9 cellular contexts compared by ENCODE assay signal in genomic region chr2:101983928-101984327, GRCh38. TPM values are rescaled to one million over a fixed set of nuclear protein-coding genes. Genes with fewer than 3 reads are reported as not detected.
DNase-seq lines count a peak whose midpoint lies in the region; ATAC-seq and TF ChIP-seq lines count a peak whose summit lies in the region.
"Had no signal": no experiment of that assay in that cellular context is flagged by ENCODE, and none has a peak within 500 bp of the region (broad histone marks: within the 10 kb centered on the region; RNA-seq: fewer than 3 reads in every experiment).

No MANE protein-coding gene starts in this region.

- ATAC-seq in lower lobe of right lung = no peak
- ATAC-seq in activated T-cell treated with anti-CD3 and anti-CD28 coated beads, Interleukin-2, amount 50 U/mL, for 72 hours (replicated peaks in 1 of 2) = no peak

- DNase-seq in AG09319 (ENCODE audit: extremely low read depth, low read depth) (no peak), HT-29 (ENCODE audit: low spot score) (peak; percentile 30), cardiac fibroblast (ENCODE audit: low read depth in 2 of 2) (peak; percentile 32 to 41), lower lobe of right lung (no peak), NCI-H1930 (lab: John Stamatoyannopoulos, UW) (no peak)
- no peak for DNase-seq in activated CD4-positive, CD25-positive, alpha-beta regulatory T cell (lab: John Stamatoyannopoulos, UW)
- no peak for DNase-seq in activated T-cell treated with anti-CD3 and anti-CD28 coated beads, Interleukin-2, amount 50 U/mL, for 72 hours
- no peak for DNase-seq in stimulated activated CD4-positive, alpha-beta T cell treated with anti-CD3 and anti-CD28 coated beads, Interleukin-2, amount 100 ng/mL, for 48 hours
- DNase-seq: effector CD8-positive, alpha-beta T cell had no signal

- H3K4me1 Mint-ChIP-seq in activated T-cell treated with anti-CD3 and anti-CD28 coated beads, Interleukin-2, amount 50 U/mL, for 72 hours (ENCODE audit: low read depth) = peaks cover 37% of the 10 kb centered on the region

- H3K27ac Mint-ChIP-seq in activated T-cell treated with anti-CD3 and anti-CD28 coated beads, Interleukin-2, amount 50 U/mL, for 72 hours = no peak overlapping the region

- H3K9me3 ChIP-seq in lower lobe of right lung = no peaks in the 10 kb centered on the region

- TF ChIP-seq CTCF in AG09319 (IDR thresholded peaks at IDR 0.05; ENCODE audit: low read depth, low read length) (peak; percentile 59), cardiac fibroblast (IDR thresholded peaks at IDR 0.05; ENCODE audit: low read depth, low read length) (peak; percentile 60), lower lobe of right lung (IDR thresholded peaks at IDR 0.05) (peak; percentile 21)

- no peaks in the 10 kb centered on the region for H3K36me3 ChIP-seq in lower lobe of right lung

- intact Hi-C loops in lower lobe of right lung (cut with DNase I) = no loop called here

- H3K4me3 Mint-ChIP-seq in activated T-cell treated with anti-CD3 and anti-CD28 coated beads, Interleukin-2, amount 50 U/mL, for 72 hours = no peak overlapping the region

- H3K27me3 Mint-ChIP-seq in activated T-cell treated with anti-CD3 and anti-CD28 coated beads, Interleukin-2, amount 50 U/mL, for 72 hours (ENCODE audit: low read depth) = no peaks in the 10 kb centered on the region

- no peak overlapping the region for H3K4me3 ChIP-seq in cardiac fibroblast (replicated peaks in 1 of 2; ENCODE audit: low read depth in 2 of 2, low read length in 2 of 2)
- no peak overlapping the region for H3K4me3 ChIP-seq in lower lobe of right lung

- H3K27ac ChIP-seq in lower lobe of right lung = no peak overlapping the region

- H3K9me3 Mint-ChIP-seq in activated T-cell treated with anti-CD3 and anti-CD28 coated beads, Interleukin-2, amount 50 U/mL, for 72 hours = no peaks in the 10 kb centered on the region

- H3K36me3 Mint-ChIP-seq in activated T-cell treated with anti-CD3 and anti-CD28 coated beads, Interleukin-2, amount 50 U/mL, for 72 hours (ENCODE audit: insufficient read depth in 2 of 2) = no peaks in the 10 kb centered on the region

- H3K27me3 ChIP-seq in lower lobe of right lung (ENCODE audit: low read depth) = peaks cover 4% of the 10 kb centered on the region

- H3K4me1 ChIP-seq in lower lobe of right lung = no peaks in the 10 kb centered on the region

RNA-seq across cellular contexts. Expression of gene IL1R2, which starts 7.8 kb away (rescaled TPM):
- 3.9 and 6.6 TPM in 2 replicates for total RNA-seq in HT-29 (2014; rRNA removed; shearing (Covaris generic))
- 23.3 TPM for total RNA-seq in lower lobe of right lung
- 10 to 100 TPM in 1 of 2 donors, 1 to 10 TPM in 1; 8.2 to 11.0 TPM for total RNA-seq in activated T-cell treated with anti-CD3 and anti-CD28 coated beads, Interleukin-2, amount 50 U/mL, for 72 hours

Comparison
In these comparisons a context has a peak if more than half of its experiments do, and no peak if none do; other contexts are left out.
1. DNase-seq: peak in HT-29 (single experiment) and cardiac fibroblast (2 of 2); none in AG09319 (single experiment), lower lobe of right lung (single experiment), NCI-H1930 (0 of 2), activated CD4-positive, CD25-positive, alpha-beta regulatory T cell (0 of 4), activated T-cell treated with anti-CD3 and anti-CD28 coated beads, Interleukin-2, amount 50 U/mL, for 72 hours (0 of 2) and stimulated activated CD4-positive, alpha-beta T cell treated with anti-CD3 and anti-CD28 coated beads, Interleukin-2, amount 100 ng/mL, for 48 hours (0 of 2).
2. Peak in every context shown above with its lines, with median percentiles within 50 percentile points of each other: CTCF ChIP-seq.